Comparison of ENCODE assay signal across 34 cellular contexts in the genomic region with DNA sequence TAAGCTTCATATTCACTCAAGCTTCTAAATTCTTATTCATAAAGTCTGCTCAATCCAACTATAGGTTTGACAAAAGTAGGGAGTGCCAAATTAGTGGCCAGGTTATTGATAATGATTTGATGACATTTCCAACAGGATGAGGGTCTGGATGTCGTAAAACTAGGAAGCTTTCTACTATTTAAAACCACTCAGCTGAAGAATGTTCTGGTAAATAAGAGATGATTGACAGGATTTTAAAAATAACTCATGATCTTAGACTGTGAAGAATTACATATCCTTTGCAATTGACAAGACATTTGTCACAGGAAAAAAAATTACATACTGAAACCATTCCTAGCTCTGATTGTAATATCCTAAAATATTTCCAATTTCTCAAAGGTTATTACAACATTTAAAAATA.
"Had no signal": no experiment of that assay in that cellular context is flagged by ENCODE, and none has a peak within 500 bp of the region (broad histone marks: within the 10 kb centered on the region; RNA-seq: fewer than 3 reads in every experiment).

No MANE protein-coding gene starts in this region.

- ATAC-seq: activated CD8-positive, alpha-beta T cell treated with anti-CD3 and anti-CD28 coated beads for 36 hours; activated T-cell treated with anti-CD3 and anti-CD28 coated beads, Interleukin-2, amount 50 U/mL, for 72 hours; activated T-helper 17 cell treated with anti-CD3 and anti-CD28 coated beads, Interleukin-2, amount 50 U/mL, for 72 hours; PC-3 had no signal

- H3K36me3 ChIP-seq: MG63, Peyer's patch, SJSA1, WERI-Rb-1 had no signal

- H3K27me3 ChIP-seq: MG63, Peyer's patch, SJSA1 had no signal

- H3K27ac ChIP-seq: Peyer's patch, SJSA1, WERI-Rb-1 had no signal

- H3K4me3 ChIP-seq: MG63, Peyer's patch, SJSA1 had no signal

- DNase-seq: activated CD4-positive, alpha-beta T cell treated with anti-CD3 and anti-CD28 coated beads for 1 hour; activated CD4-positive, alpha-beta T cell treated with anti-CD3 and anti-CD28 coated beads, Interleukin-2, amount 10 ng/mL, durations not matched to agents 24 days and 14 days; activated CD4-positive, alpha-beta T cell treated with anti-CD3 and anti-CD28 coated beads, Interleukin-2, amount 50 U/mL, for 4 hours; activated CD4-positive, CD25-positive, alpha-beta regulatory T cell; activated CD8-positive, alpha-beta T cell treated with anti-CD3 and anti-CD28 coated beads for 36 hours; activated effector memory CD4-positive, alpha-beta T cell treated with anti-CD3 and anti-CD28 coated beads, Interleukin-2, amount 50 U/mL, for 16 hours; activated naive CD4-positive, alpha-beta T cell; activated naive CD4-positive, alpha-beta T cell treated with anti-CD3 and anti-CD28 coated beads, Interleukin-2, amount 50 U/mL, for 16 hours; activated naive CD8-positive, alpha-beta T cell treated with anti-CD3 and anti-CD28 coated beads, Interleukin-2, amount 10 ng/mL, durations not matched to agents 7 days and 5 days; activated T-cell treated with anti-CD3 and anti-CD28 coated beads, Interleukin-2, amount 50 U/mL, for 1 hour; activated T-cell treated with anti-CD3 and anti-CD28 coated beads, Interleukin-2, amount 50 U/mL, for 72 hours; Kasumi-1; KG1; MG63; NCI-H1048; NCI-H1105 treated with DMSO at 0.1 percent for 48 hours; NCI-H1436; NCI-H1694 treated with DMSO at 0.1 percent for 48 hours; NCI-H2029; NCI-H345; NCI-H524 treated with DMSO at 0.1 percent for 48 hours; NK-92 treated with Interleukin-12 subunit alpha and Interleukin-12 subunit beta, amount 100 ng/mL, for 24 hours; PC-3; Peyer's patch; RPMI8226; SHP77 treated with DMSO at 0.1 percent for 48 hours; SW 1271; T-helper 1 cell; T-helper 2 cell; T-helper 9 cell; WERI-Rb-1 had no signal

- H3K27ac Mint-ChIP-seq: activated CD4-positive, alpha-beta T cell treated with anti-CD3 and anti-CD28 coated beads, Interleukin-2, amount 10 ng/mL, durations not matched to agents 24 days and 14 days; activated CD8-positive, alpha-beta T cell treated with anti-CD3 and anti-CD28 coated beads for 36 hours; activated naive CD8-positive, alpha-beta T cell treated with anti-CD3 and anti-CD28 coated beads, Interleukin-2, amount 10 ng/mL, durations not matched to agents 7 days and 5 days; activated T-cell treated with anti-CD3 and anti-CD28 coated beads, Interleukin-2, amount 50 U/mL, for 72 hours; activated T-helper 17 cell treated with anti-CD3 and anti-CD28 coated beads, Interleukin-2, amount 50 U/mL, for 72 hours; brain had no signal
